ENCODE assay signal across 10 cellular contexts in genomic region chr16:20874088-20874581, GRCh38. TPM values are rescaled to one million over a fixed set of nuclear protein-coding genes. Genes with fewer than 3 reads are reported as not detected.
DNase-seq lines count a peak whose midpoint lies in the region; ATAC-seq, FAIRE-seq and TF ChIP-seq lines count a peak whose summit lies in the region.
"Had no signal": no experiment of that assay in that cellular context is flagged by ENCODE, and none has a peak within 500 bp of the region (broad histone marks: within the 10 kb centered on the region; RNA-seq: fewer than 3 reads in every experiment).

No MANE protein-coding gene starts in this region.

- BruUV-seq in HepG2 (replicated peaks; lab: Mats Ljungman, UMichigan): no TSS peak

- H3K4me1 ChIP-seq in HepG2 (ENCODE audit: insufficient read depth, low read length): peaks cover 78% of the 10 kb centered on the region
- H3K4me1 ChIP-seq in right lobe of liver: peaks cover 0 to 67% (median 20%) of the 10 kb centered on the region in 4 donors
- peaks cover 13% of the 10 kb centered on the region for H3K4me1 ChIP-seq in fibroblast of lung (ENCODE audit: control insufficient read depth, extremely low read depth, insufficient read depth, low read length)
- peaks cover 64% of the 10 kb centered on the region for H3K4me1 ChIP-seq in upper lobe of right lung

- in situ Hi-C loops in HepG2 (cut with HindIII; ENCODE audit: extremely low pct_ligation_motif_present, low pct_unique_long_range_greater_than_20kb) (no loop called here), G401 (cut with HindIII; ENCODE audit: low sequenced_read_pairs) (no loop called here)

- CTCF ChIA-PET in HepG2 (lab: Yijun Ruan, JAX; ENCODE audit: low intra/inter-chr PET ratio, low total read pairs): interaction anchor here (1.4 kb wide), 1 partner anchor 24 kb away, joined by 4 read pairs; no protein-coding TSS in a partner anchor

- ATAC-seq in HepG2: no peak
- ATAC-seq in right lobe of liver: no peak
- peak; percentile 25; the same call in 2 of the 3 replicates for ATAC-seq in SK-N-SH treated with all-trans-retinoic acid at 6 μM for 48 hours
- ATAC-seq in upper lobe of right lung: no peak

- H3K27me3 ChIP-seq in HepG2 (ENCODE audit: control insufficient read depth in 1 of 2, insufficient read depth in 2 of 2, low read length in 2 of 2) (no peaks in the 10 kb centered on the region), right lobe of liver (no peaks in the 10 kb centered on the region), fibroblast of lung (ENCODE audit: control insufficient read depth, insufficient read depth, low read length) (no peaks in the 10 kb centered on the region), upper lobe of right lung (no peaks in the 10 kb centered on the region)
- H3K27me3 ChIP-seq: uterus had no signal

- H2AFZ ChIP-seq in HepG2 (ENCODE audit: low read length): no peak overlapping the region
- H2AFZ ChIP-seq in fibroblast of lung (ENCODE audit: low read length): no peak overlapping the region

- peaks cover 0 to 11% of the 10 kb centered on the region in 2 experiments; a peak in 2 of 5 replicates for H3K36me3 ChIP-seq in HepG2 (replicated peaks in 1 of 2; ENCODE audit: control insufficient read depth in 1 of 2, insufficient read depth in 2 of 2, low read length in 2 of 2)
- H3K36me3 ChIP-seq in right lobe of liver: no peaks in the 10 kb centered on the region
- H3K36me3 ChIP-seq in fibroblast of lung (ENCODE audit: control insufficient read depth, insufficient read depth, low read length): no peaks in the 10 kb centered on the region
- H3K36me3 ChIP-seq in upper lobe of right lung: no peaks in the 10 kb centered on the region
- H3K36me3 ChIP-seq: uterus had no signal

- peaks cover 18% of the 10 kb centered on the region for H4K20me1 ChIP-seq in HepG2 (ENCODE audit: insufficient read depth, low read length)
- no peaks in the 10 kb centered on the region for H4K20me1 ChIP-seq in fibroblast of lung (ENCODE audit: control insufficient read depth, extremely low read depth, insufficient read depth, low read length)

- TF ChIP-seq EP300 in HepG2 (IDR thresholded peaks at IDR 0.05; ENCODE audit: low read depth in 2 of 2, low read length in 2 of 2): no peak
- TF ChIP-seq EP300 in HepG2 (CRISPR knock-in tag; IDR thresholded peaks at IDR 0.05; ENCODE audit: borderline replicate concordance): no peak

- POLR2A ChIA-PET in HepG2 (lab: Yijun Ruan, JAX): interaction anchor here (1.0 to 3.2 kb wide), 4 partner anchors 10 to 68 kb away, joined by 3 to 20 read pairs (median 8); partner anchors contain the start of genes DCUN1D3, ERI2, LYRM1 and REXO5

- 72% methylated on average over 4 of the region's 4 CpGs for WGBS in HepG2 (ENCODE audit: low lambda C conversion rate)
- 59% methylated on average over 4 of the region's 4 CpGs for WGBS in right lobe of liver (ENCODE audit: insufficient coverage, low coverage, low lambda C conversion rate, missing lambda C conversion rate)

- peaks cover 88% of the 10 kb centered on the region for H3K79me2 ChIP-seq in HepG2 (ENCODE audit: insufficient read depth, low read length)
- H3K79me2 ChIP-seq in fibroblast of lung (ENCODE audit: control insufficient read depth, insufficient read depth, low read length): peaks cover 91% of the 10 kb centered on the region

- H3K9me3 ChIP-seq in HepG2 (ENCODE audit: low read length) (no peaks in the 10 kb centered on the region), right lobe of liver (no peaks in the 10 kb centered on the region), fibroblast of lung (ENCODE audit: control insufficient read depth, insufficient read depth, low read depth, low read length) (no peaks in the 10 kb centered on the region), upper lobe of right lung (no peaks in the 10 kb centered on the region)
- H3K9me3 ChIP-seq: uterus had no signal

- DNase-seq in HepG2 (ENCODE audit: low spot score) (no peak), right lobe of liver (no peak), fibroblast of lung (ENCODE audit: low read depth in 2 of 2) (peak in 1 of 2 donors; percentile 69), upper lobe of right lung (no peak), NCI-H748 treated with DMSO at 0.1 percent for 48 hours (lab: John Stamatoyannopoulos, UW) (no peak), G401 (ENCODE audit: low spot score) (no peak), foreskin fibroblast (no peak)
- DNase-seq: Right ventricle myocardium superior, uterus had no signal

- H3K27ac ChIP-seq in HepG2 (ENCODE audit: extremely low read length, insufficient read depth, low read length) (peak overlapping the region; percentile 0), right lobe of liver (peak overlapping the region in 1 of 3 donors; percentile 36), fibroblast of lung (ENCODE audit: insufficient read depth, low read length) (peak overlapping the region; percentile 53), upper lobe of right lung (peak overlapping the region; percentile 40)
- H3K27ac ChIP-seq: uterus had no signal

- peak overlapping the region; percentile 38 for H3K4me2 ChIP-seq in HepG2 (ENCODE audit: low read depth, low read length)
- H3K4me2 ChIP-seq in fibroblast of lung (ENCODE audit: extremely low read depth, insufficient read depth, low read length): no peak overlapping the region

- H3K4me3 ChIP-seq in HepG2 (replicated peaks in 1 of 3; ENCODE audit: insufficient read depth in 1 of 3, low read depth in 2 of 3, low read length in 3 of 3) (0 out of 6 replicates have a peak overlapping the region, but pooled peaks of 1 of the 3 experiments have one; percentile 1), right lobe of liver (no peak overlapping the region), fibroblast of lung (replicated peaks in 1 of 4; ENCODE audit: control extremely low read depth in 1 of 4, insufficient read depth in 1 of 4, low read depth in 3 of 4, low read length in 4 of 4) (no peak overlapping the region), upper lobe of right lung (no peak overlapping the region), foreskin fibroblast (ENCODE audit: low read depth in 1 of 2, low read length in 2 of 2) (no peak overlapping the region)
- H3K4me3 ChIP-seq: uterus had no signal

- TF ChIP-seq POLR2A in HepG2 (IDR thresholded peaks at IDR 0.05; ENCODE audit: insufficient read depth in 1 of 2, low read depth in 2 of 2, low read length in 2 of 2) (no peak), right lobe of liver (IDR thresholded peaks at IDR 0.05) (no peak)

- no peak for TF ChIP-seq CTCF in HepG2 (CRISPR knock-in tag; IDR thresholded peaks at IDR 0.05)
- no peak for TF ChIP-seq CTCF in right lobe of liver (IDR thresholded peaks at IDR 0.05)
- no peak for TF ChIP-seq CTCF in fibroblast of lung (conservative IDR thresholded peaks at IDR 0.05 in 1 of 2, IDR thresholded peaks at IDR 0.05 in 1 of 2; ENCODE audit: low read depth in 1 of 2, low read length in 2 of 2)
- TF ChIP-seq CTCF in upper lobe of right lung (IDR thresholded peaks at IDR 0.05): no peak
- TF ChIP-seq CTCF in foreskin fibroblast (IDR thresholded peaks at IDR 0.05; ENCODE audit: low read depth, low read length): no peak

- no peak for FAIRE-seq in HepG2 (lab: Jason Lieb, UNC)

- no peak for TF ChIP-seq RAD21 in HepG2 (CRISPR knock-in tag; IDR thresholded peaks at IDR 0.05)

- H3K9ac ChIP-seq in HepG2 (ENCODE audit: insufficient read depth, low read depth, low read length) (no peak overlapping the region), fibroblast of lung (ENCODE audit: insufficient read depth, low read length) (no peak overlapping the region)

- intact Hi-C loops in HepG2 (cut with micrococcal nuclease; ENCODE audit: unreplicated experiment) (loop anchor here (2.0 kb wide), 1 partner anchor 25 kb away; no protein-coding TSS in a partner anchor), right lobe of liver (cut with DNase I) (no loop called here), upper lobe of right lung (cut with DNase I) (no loop called here)

RNA-seq across cellular contexts. Expression of gene DCUN1D3, which starts 26.0 kb away (rescaled TPM):
- 19.3 and 26.1 TPM in 2 replicates for total RNA-seq in HepG2 (2016; rRNA removed; fragmentation: Illumina TruSeq; extraction: Trizol)
- total RNA-seq in HepG2 (2016; cell fraction: cytosol; rRNA removed; fragmentation: Illumina TruSeq; extraction: Trizol; ENCODE audit: low read depth): 5.0 and 5.9 TPM in 2 replicates
- 19.9 and 24.5 TPM in 2 replicates for total RNA-seq in HepG2 (2016; cell fraction: insoluble cytoplasmic fraction; rRNA removed; fragmentation: Illumina TruSeq; extraction: Trizol)
- total RNA-seq in HepG2 (2016; cell fraction: membrane; rRNA removed; fragmentation: Illumina TruSeq; extraction: Trizol): 16.0 and 17.0 TPM in 2 replicates
- total RNA-seq in HepG2 (2016; cell fraction: nucleus; rRNA removed; fragmentation: Illumina TruSeq; extraction: Trizol): 14.7 and 15.1 TPM in 2 replicates
- 5.0 and 6.3 TPM in 2 replicates for polyA plus RNA-seq in HepG2 (2011; rRNA removed)
- 3.9 and 4.7 TPM in 2 replicates for polyA plus RNA-seq in HepG2 (2011; cell fraction: cytosol; rRNA removed)
- 12.3 and 12.9 TPM in 2 replicates for polyA plus RNA-seq in HepG2 (2011; cell fraction: nucleus; rRNA removed)
- polyA plus RNA-seq in HepG2 (2012): 5.8 and 5.9 TPM in 2 replicates
- polyA plus RNA-seq in HepG2 (2016; cell fraction: cytosol; fragmentation: Illumina TruSeq; extraction: Trizol; ENCODE audit: low read depth): 0.90 and 1.3 TPM in 2 replicates
- polyA plus RNA-seq in HepG2 (2016; cell fraction: insoluble cytoplasmic fraction; fragmentation: Illumina TruSeq; extraction: Trizol; ENCODE audit: low read depth): 10.0 and 11.9 TPM in 2 replicates
- 4.5 and 5.0 TPM in 2 replicates for polyA plus RNA-seq in HepG2 (2016; cell fraction: membrane; fragmentation: Illumina TruSeq; extraction: Trizol; ENCODE audit: low read depth)
- polyA plus RNA-seq in HepG2 (2016; cell fraction: nucleus; fragmentation: Illumina TruSeq; extraction: Trizol; ENCODE audit: insufficient read depth, low read depth): 19.3 and 20.7 TPM in 2 replicates
- polyA minus RNA-seq in HepG2 (2011; rRNA and poly(A)+ RNA removed; ENCODE audit: low replicate concordance): 4.9 and 13.7 TPM in 2 replicates
- polyA minus RNA-seq in HepG2 (2011; cell fraction: cytosol; rRNA and poly(A)+ RNA removed): 9.6 and 11.5 TPM in 2 replicates
- polyA minus RNA-seq in HepG2 (2011; cell fraction: nucleus; rRNA and poly(A)+ RNA removed): 39.1 and 40.5 TPM in 2 replicates
- total RNA-seq in right lobe of liver: 10 to 100 TPM; 10.3 to 15.1 (median 13.8) TPM
- 30.8 and 42.8 TPM in 2 replicates for total RNA-seq in fibroblast of lung
- polyA plus RNA-seq in fibroblast of lung: 18.7 and 20.4 TPM in 2 replicates
- 13.6 and 17.0 TPM in 2 replicates for polyA plus RNA-seq in fibroblast of lung (2012)
- 13.3 and 22.0 TPM in 2 replicates for polyA minus RNA-seq in fibroblast of lung (ENCODE audit: low replicate concordance)
- 28.7 TPM for total RNA-seq in upper lobe of right lung
- total RNA-seq in G401 (2014; rRNA removed; shearing (Covaris generic)): 3.4 and 8.6 TPM in 2 replicates

RNA-seq across cellular contexts. Expression of gene LYRM1, which starts 26.4 kb away (rescaled TPM):
- 82.6 and 106 TPM in 2 replicates for total RNA-seq in HepG2 (2016; rRNA removed; fragmentation: Illumina TruSeq; extraction: Trizol)
- total RNA-seq in HepG2 (2016; cell fraction: cytosol; rRNA removed; fragmentation: Illumina TruSeq; extraction: Trizol; ENCODE audit: low read depth): 95.5 and 110 TPM in 2 replicates
- total RNA-seq in HepG2 (2016; cell fraction: insoluble cytoplasmic fraction; rRNA removed; fragmentation: Illumina TruSeq; extraction: Trizol): 87.8 and 105 TPM in 2 replicates
- total RNA-seq in HepG2 (2016; cell fraction: membrane; rRNA removed; fragmentation: Illumina TruSeq; extraction: Trizol): 174 and 185 TPM in 2 replicates
- 39.6 and 43.2 TPM in 2 replicates for total RNA-seq in HepG2 (2016; cell fraction: nucleus; rRNA removed; fragmentation: Illumina TruSeq; extraction: Trizol)
- polyA plus RNA-seq in HepG2 (2011; rRNA removed): 46.1 and 59.2 TPM in 2 replicates
- 37.9 and 54.1 TPM in 2 replicates for polyA plus RNA-seq in HepG2 (2011; cell fraction: cytosol; rRNA removed)
- 18.8 and 19.1 TPM in 2 replicates for polyA plus RNA-seq in HepG2 (2011; cell fraction: nucleus; rRNA removed)
- 51.6 and 58.6 TPM in 2 replicates for polyA plus RNA-seq in HepG2 (2012)
- polyA plus RNA-seq in HepG2 (2016; cell fraction: cytosol; fragmentation: Illumina TruSeq; extraction: Trizol; ENCODE audit: low read depth): 162 and 195 TPM in 2 replicates
- 151 and 158 TPM in 2 replicates for polyA plus RNA-seq in HepG2 (2016; cell fraction: insoluble cytoplasmic fraction; fragmentation: Illumina TruSeq; extraction: Trizol; ENCODE audit: low read depth)
- polyA plus RNA-seq in HepG2 (2016; cell fraction: membrane; fragmentation: Illumina TruSeq; extraction: Trizol; ENCODE audit: low read depth): 245 TPM in 2 replicates
- polyA plus RNA-seq in HepG2 (2016; cell fraction: nucleus; fragmentation: Illumina TruSeq; extraction: Trizol; ENCODE audit: insufficient read depth, low read depth): 81.9 and 88.0 TPM in 2 replicates
- 6.1 and 16.0 TPM in 2 replicates for polyA minus RNA-seq in HepG2 (2011; rRNA and poly(A)+ RNA removed; ENCODE audit: low replicate concordance)
- 23.7 and 24.1 TPM in 2 replicates for polyA minus RNA-seq in HepG2 (2011; cell fraction: cytosol; rRNA and poly(A)+ RNA removed)
- polyA minus RNA-seq in HepG2 (2011; cell fraction: nucleus; rRNA and poly(A)+ RNA removed): 16.4 and 21.4 TPM in 2 replicates
- total RNA-seq in right lobe of liver: 100 to 1,000 TPM in 1 of 6 experiments, 10 to 100 TPM in 5; 32.4 to 102 (median 37.9) TPM
- 87.1 and 131 TPM in 2 replicates for total RNA-seq in fibroblast of lung
- 54.9 and 55.3 TPM in 2 replicates for polyA plus RNA-seq in fibroblast of lung
- polyA plus RNA-seq in fibroblast of lung (2012): 39.0 and 42.7 TPM in 2 replicates
- 1.4 TPM in 2 replicates for polyA minus RNA-seq in fibroblast of lung (ENCODE audit: low replicate concordance)
- 28.9 TPM for total RNA-seq in upper lobe of right lung
- 59.0 and 88.5 TPM in 2 replicates for total RNA-seq in G401 (2014; rRNA removed; shearing (Covaris generic))
